11 cellular contexts compared by ENCODE assay signal in the genomic region with DNA sequence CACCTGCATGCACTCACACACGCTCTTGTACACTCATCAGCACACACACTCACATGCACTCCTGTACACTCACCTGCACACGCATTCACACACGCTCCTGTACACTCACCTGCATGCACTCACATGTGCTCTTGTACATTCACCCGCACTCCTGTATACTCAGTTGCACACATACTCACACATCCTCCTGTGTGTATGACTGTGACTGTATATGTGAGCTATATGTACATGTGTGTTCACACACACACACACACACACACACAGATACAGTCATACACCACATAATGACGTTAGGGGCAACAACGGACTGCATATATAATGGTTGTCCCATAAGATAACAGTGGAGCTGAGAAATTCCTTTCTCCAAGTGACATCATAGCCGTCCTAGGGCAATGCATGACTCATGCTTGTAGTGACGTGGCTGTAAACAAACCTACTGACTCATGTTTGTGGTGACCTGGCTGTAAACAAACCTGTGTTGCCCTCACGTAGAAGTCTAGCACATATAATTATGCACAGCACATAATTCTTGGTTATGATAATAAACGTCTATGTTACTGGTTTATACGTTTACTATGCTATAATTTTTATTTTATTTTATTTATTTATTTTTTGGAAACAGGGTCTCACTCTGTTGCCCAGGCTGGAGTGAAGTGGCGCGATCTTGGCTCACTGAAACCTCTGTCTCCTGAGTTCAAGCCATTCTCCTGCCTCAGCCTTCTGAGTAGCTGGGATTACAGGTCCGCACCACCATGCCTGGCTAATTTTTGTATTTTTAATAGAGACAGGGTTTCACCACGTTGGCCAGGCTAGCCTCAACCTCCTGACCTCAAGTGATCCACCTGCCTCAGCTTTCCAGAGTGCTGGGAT. TPM values are rescaled to one million over a fixed set of nuclear protein-coding genes. Genes with fewer than 3 reads are reported as not detected.
DNase-seq lines count a peak whose midpoint lies in the region; ATAC-seq and TF ChIP-seq lines count a peak whose summit lies in the region.
"Had no signal": no experiment of that assay in that cellular context is flagged by ENCODE, and none has a peak within 500 bp of the region (broad histone marks: within the 10 kb centered on the region; RNA-seq: fewer than 3 reads in every experiment).

No MANE protein-coding gene starts in this region.

- H3K4me1 Mint-ChIP-seq in activated CD8-positive, alpha-beta memory T cell treated with anti-CD3 and anti-CD28 coated beads, Interleukin-2, amount 10 ng/mL, durations not matched to agents 7 days and 5 days, result no peaks in the 10 kb centered on the region
- H3K4me1 Mint-ChIP-seq: memory B cell had no signal

- no peaks in the 10 kb centered on the region for H3K27me3 Mint-ChIP-seq in activated CD8-positive, alpha-beta memory T cell treated with anti-CD3 and anti-CD28 coated beads, Interleukin-2, amount 10 ng/mL, durations not matched to agents 7 days and 5 days

- peaks cover 1% of the 10 kb centered on the region for H3K36me3 Mint-ChIP-seq in activated CD8-positive, alpha-beta memory T cell treated with anti-CD3 and anti-CD28 coated beads, Interleukin-2, amount 10 ng/mL, durations not matched to agents 7 days and 5 days

- no peak overlapping the region for H3K27ac ChIP-seq in RWPE1
- H3K27ac ChIP-seq in spleen, result no peak overlapping the region

- no peak overlapping the region for H3K4me3 Mint-ChIP-seq in activated CD8-positive, alpha-beta memory T cell treated with anti-CD3 and anti-CD28 coated beads, Interleukin-2, amount 10 ng/mL, durations not matched to agents 7 days and 5 days
- H3K4me3 Mint-ChIP-seq: CD4-positive, alpha-beta memory T cell; memory B cell had no signal

- no peaks in the 10 kb centered on the region for H3K36me3 ChIP-seq in spleen

- H3K9me3 Mint-ChIP-seq in activated CD8-positive, alpha-beta memory T cell treated with anti-CD3 and anti-CD28 coated beads, Interleukin-2, amount 10 ng/mL, durations not matched to agents 7 days and 5 days (ENCODE audit: low read depth), result peaks cover 6% of the 10 kb centered on the region

- CTCF ChIA-PET in activated CD8-positive, alpha-beta memory T cell treated with anti-CD3 and anti-CD28 coated beads, Interleukin-2, amount 10 ng/mL, durations not matched to agents 7 days and 5 days (lab: Charles Lee), result interaction anchor here (1.4 kb wide), 1 partner anchor 10 kb away, joined by 3 read pairs; no protein-coding TSS in a partner anchor
- CTCF ChIA-PET in RWPE1 (lab: Yijun Ruan, JAX), result interaction anchor here (0.6 to 0.8 kb wide), 4 partner anchors 16 to 201 kb away, joined by 3 to 6 read pairs (median 4); no protein-coding TSS in a partner anchor

- no peak for TF ChIP-seq CTCF in RWPE1 (conservative IDR thresholded peaks at IDR 0.05; ENCODE audit: low read depth)
- TF ChIP-seq CTCF in fibroblast of mammary gland (conservative IDR thresholded peaks at IDR 0.05; ENCODE audit: control insufficient read depth, insufficient read depth, low read depth, low read length), result no peak
- TF ChIP-seq CTCF in spleen (IDR thresholded peaks at IDR 0.05 in 8 of 11, conservative IDR thresholded peaks at IDR 0.05 in 3 of 11), result no peak

- peaks cover 0 to 31% (median 0%) of the 10 kb centered on the region in 7 donors for H3K27me3 ChIP-seq in spleen (replicated peaks in 1 of 7)

- H3K4me1 ChIP-seq in spleen, result no peaks in the 10 kb centered on the region

- intact Hi-C loops in spleen (cut with DNase I; ENCODE audit: low total_unique reads), result no loop called here

- POLR2A ChIA-PET in RWPE1 (lab: Yijun Ruan, JAX; ENCODE audit: low non-redundant PET), result no interaction called here

- no peak overlapping the region for H3K4me3 ChIP-seq in fibroblast of mammary gland (ENCODE audit: control insufficient read depth, low read depth, low read length)
- no peak overlapping the region for H3K4me3 ChIP-seq in spleen

- WGBS in spleen, 5 donors, result 64 to 79% (median 74%) methylated on average over 15 of the region's 15 CpGs

- peaks cover 0 to 18% (median 0%) of the 10 kb centered on the region in 8 donors for H3K9me3 ChIP-seq in spleen

- peak; percentile 45 for ATAC-seq in activated CD8-positive, alpha-beta memory T cell treated with anti-CD3 and anti-CD28 coated beads, Interleukin-2, amount 10 ng/mL, durations not matched to agents 7 days and 5 days
- no peak for ATAC-seq in GM18517 (IDR thresholded peaks at IDR 0.05; ENCODE audit: unreplicated experiment)

- H3K27ac Mint-ChIP-seq in activated CD8-positive, alpha-beta memory T cell treated with anti-CD3 and anti-CD28 coated beads, Interleukin-2, amount 10 ng/mL, durations not matched to agents 7 days and 5 days, result no peak overlapping the region
- H3K27ac Mint-ChIP-seq: CD4-positive, alpha-beta memory T cell; memory B cell had no signal

- no peak for DNase-seq in activated CD8-positive, alpha-beta memory T cell treated with anti-CD3 and anti-CD28 coated beads, Interleukin-2, amount 10 ng/mL, durations not matched to agents 7 days and 5 days
- DNase-seq in activated CD8-positive, alpha-beta memory T cell treated with anti-CD3 and anti-CD28 coated beads, Interleukin-2, amount 50 U/mL, for 4 hours, result no peak
- DNase-seq in RWPE1 (ENCODE audit: low spot score), result peak; percentile 97
- peak; percentile 96 for DNase-seq in fibroblast of mammary gland (ENCODE audit: low read depth)
- peak; percentile 9 for DNase-seq in spleen
- DNase-seq in SK-N-DZ (ENCODE audit: low spot score), result no peak
- no peak for DNase-seq in NCI-H748 treated with DMSO at 0.1 percent for 48 hours (lab: John Stamatoyannopoulos, UW)
- DNase-seq: T-helper 1 cell had no signal

- TF ChIP-seq POLR2A in spleen (IDR thresholded peaks at IDR 0.05), result no peak

RNA-seq across cellular contexts. Expression of a gene that starts 22.8 kb away (rescaled TPM):
- total RNA-seq in activated CD8-positive, alpha-beta memory T cell treated with anti-CD3 and anti-CD28 coated beads, Interleukin-2, amount 10 ng/mL, durations not matched to agents 7 days and 5 days, result 10 to 100 TPM; 21.1 to 24.2 TPM
- 10 to 100 TPM; 15.5 to 28.3 (median 18.6) TPM for total RNA-seq in spleen
- polyA plus RNA-seq in spleen, result 1 to 10 TPM; 4.3 to 7.2 (median 4.4) TPM
- polyA plus RNA-seq in SK-N-DZ (2014; cell fraction: cytosol; rRNA removed), result 10.3 and 18.0 TPM in 2 replicates
- 15.1 and 21.0 TPM in 2 replicates for polyA plus RNA-seq in SK-N-DZ (2014; cell fraction: nucleus; rRNA removed)

RNA-seq across cellular contexts. Expression of a gene that starts 33.8 kb away (rescaled TPM):
- total RNA-seq in activated CD8-positive, alpha-beta memory T cell treated with anti-CD3 and anti-CD28 coated beads, Interleukin-2, amount 10 ng/mL, durations not matched to agents 7 days and 5 days, result 10 to 100 TPM; 34.6 to 34.8 TPM
- total RNA-seq in spleen, result 10 to 100 TPM; 17.6 to 37.6 (median 31.9) TPM
- polyA plus RNA-seq in spleen, result 10 to 100 TPM; 14.0 to 20.1 (median 15.0) TPM
- 118 and 122 TPM in 2 replicates for polyA plus RNA-seq in SK-N-DZ (2014; cell fraction: cytosol; rRNA removed)
- polyA plus RNA-seq in SK-N-DZ (2014; cell fraction: nucleus; rRNA removed), result 111 and 131 TPM in 2 replicates

RNA-seq across cellular contexts. Expression of a gene that starts 54.7 kb away (rescaled TPM):
- total RNA-seq in activated CD8-positive, alpha-beta memory T cell treated with anti-CD3 and anti-CD28 coated beads, Interleukin-2, amount 10 ng/mL, durations not matched to agents 7 days and 5 days, result 100 to 1,000 TPM; 287 to 359 TPM
- total RNA-seq in spleen, result 100 to 1,000 TPM; 157 to 247 (median 180) TPM
- polyA plus RNA-seq in spleen, result 100 to 1,000 TPM; 178 to 281 (median 235) TPM
- 1,037 and 1,133 TPM in 2 replicates for polyA plus RNA-seq in SK-N-DZ (2014; cell fraction: cytosol; rRNA removed)
- polyA plus RNA-seq in SK-N-DZ (2014; cell fraction: nucleus; rRNA removed), result 962 and 1,204 TPM in 2 replicates

RNA-seq across cellular contexts. Expression of a gene that starts 55.1 kb away (rescaled TPM):
- total RNA-seq in activated CD8-positive, alpha-beta memory T cell treated with anti-CD3 and anti-CD28 coated beads, Interleukin-2, amount 10 ng/mL, durations not matched to agents 7 days and 5 days, result 10 to 100 TPM; 19.5 to 23.0 TPM
- 10 to 100 TPM; 13.0 to 18.6 (median 14.3) TPM for total RNA-seq in spleen
- 10 to 100 TPM in 1 of 3 donors, 1 to 10 TPM in 2; 6.7 to 11.0 (median 8.4) TPM for polyA plus RNA-seq in spleen
- polyA plus RNA-seq in SK-N-DZ (2014; cell fraction: cytosol; rRNA removed), result 44.5 and 49.5 TPM in 2 replicates
- polyA plus RNA-seq in SK-N-DZ (2014; cell fraction: nucleus; rRNA removed), result 51.7 and 69.4 TPM in 2 replicates

Comparison
In these comparisons a context has a peak if more than half of its experiments do, and no peak if none do; other contexts are left out.
1. DNase-seq: peak in RWPE1 (single experiment), fibroblast of mammary gland (single experiment) and spleen (single experiment); none in activated CD8-positive, alpha-beta memory T cell treated with anti-CD3 and anti-CD28 coated beads, Interleukin-2, amount 10 ng/mL, durations not matched to agents 7 days and 5 days (single experiment), activated CD8-positive, alpha-beta memory T cell treated with anti-CD3 and anti-CD28 coated beads, Interleukin-2, amount 50 U/mL, for 4 hours (single experiment), SK-N-DZ (single experiment) and NCI-H748 treated with DMSO at 0.1 percent for 48 hours (single experiment).